12 cellular contexts compared by ENCODE assay signal in the genomic region with DNA sequence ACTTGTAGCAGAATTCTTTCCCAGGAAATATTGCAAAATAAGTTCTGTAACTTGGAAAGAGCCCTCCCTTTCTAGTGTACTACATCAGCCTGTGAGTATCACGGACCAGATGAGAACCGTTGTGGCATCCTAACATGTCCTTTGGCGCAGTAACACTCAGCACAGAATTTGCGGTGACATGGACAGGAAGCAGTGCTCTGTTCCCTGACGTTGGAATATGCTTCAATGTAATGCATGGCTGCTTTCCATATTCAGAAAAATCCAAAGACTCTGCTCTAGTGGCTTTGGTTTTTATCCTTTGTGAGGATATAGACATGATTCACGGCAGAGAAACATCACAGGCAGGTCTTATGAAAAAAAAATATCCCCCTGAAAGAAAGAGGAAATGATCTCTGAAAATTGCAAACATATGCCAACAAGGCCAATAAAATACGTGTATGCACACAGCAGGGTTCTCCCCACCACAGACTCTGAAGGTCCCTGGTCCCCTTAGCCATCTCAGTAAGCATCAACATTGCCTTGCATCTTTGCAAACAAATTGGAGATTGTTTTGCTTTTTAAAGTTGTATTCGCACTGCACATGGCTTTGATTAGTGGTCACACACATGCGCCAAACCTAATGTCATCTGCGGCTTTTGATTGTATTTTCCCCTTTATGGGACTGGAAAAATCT.
A peak's percentile ranks its signal among the peaks of the same experiment; 100 is the strongest.
DNase-seq lines count a peak whose midpoint lies in the region; ATAC-seq and TF ChIP-seq lines count a peak whose summit lies in the region.
"Had no signal": no experiment of that assay in that cellular context is flagged by ENCODE, and none has a peak within 500 bp of the region (broad histone marks: within the 10 kb centered on the region; RNA-seq: fewer than 3 reads in every experiment).

No MANE protein-coding gene starts in this region.

- H4K20me1 ChIP-seq in GM23248 (ENCODE audit: insufficient read depth) = no peaks in the 10 kb centered on the region

- H3K36me3 ChIP-seq in GM23248 (ENCODE audit: low read depth) (no peaks in the 10 kb centered on the region), heart right ventricle (no peaks in the 10 kb centered on the region), SJCRH30 (no peaks in the 10 kb centered on the region)

- H3K27ac ChIP-seq in GM23248 (peak overlapping the region; percentile 96), heart right ventricle (peak overlapping the region; percentile 43 to 88 (median 75)), SJCRH30 (no peak overlapping the region)

- WGBS in GM23248 (ENCODE audit: low coverage in 1 of 2, low lambda C conversion rate in 2 of 2, missing lambda C conversion rate in 2 of 2), 2 experiments = 1% methylated on average over 10 of the region's 10 CpGs
- WGBS in heart right ventricle, 2 donors = 56 to 63% methylated on average over 10 of the region's 10 CpGs

- DNase-seq in GM23248 = peak; percentile 94
- DNase-seq in amniotic stem cell (lab: John Stamatoyannopoulos, UW) = peak; percentile 76
- DNase-seq in heart right ventricle = no peak
- DNase-seq in smooth muscle cell of the brain vasculature (ENCODE audit: low read depth, low spot score) = peak; percentile 88
- DNase-seq in naive thymus-derived CD8-positive, alpha-beta T cell = no peak
- DNase-seq in NCI-H1417 (lab: John Stamatoyannopoulos, UW) = no peak
- no peak for DNase-seq in SJCRH30
- DNase-seq: activated CD4-positive, CD25-positive, alpha-beta regulatory T cell treated with anti-CD3 and anti-CD28 coated beads, Interleukin-2, amount 50 U/mL, for 72 hours; NCI-H2171; RPMI8226 had no signal

- peak overlapping the region; percentile 85 for H3K9ac ChIP-seq in GM23248

- no peaks in the 10 kb centered on the region for H3K9me3 Mint-ChIP-seq in naive thymus-derived CD8-positive, alpha-beta T cell
- H3K9me3 Mint-ChIP-seq: stimulated activated memory B cell treated with anti-CD40 and anti-IgM and Interleukin-4, amounts not matched to agents 10 μg/mL and 1 μg/mL and 100 μg/mL, for 72 hours had no signal

- H2AFZ ChIP-seq in GM23248 = no peak overlapping the region

- H3K36me3 Mint-ChIP-seq in naive thymus-derived CD8-positive, alpha-beta T cell = no peaks in the 10 kb centered on the region
- H3K36me3 Mint-ChIP-seq: stimulated activated memory B cell treated with anti-CD40 and anti-IgM and Interleukin-4, amounts not matched to agents 10 μg/mL and 1 μg/mL and 100 μg/mL, for 72 hours had no signal

- peak overlapping the region; percentile 41 for H3K4me3 ChIP-seq in GM23248
- no peak overlapping the region for H3K4me3 ChIP-seq in heart right ventricle
- H3K4me3 ChIP-seq in SJCRH30 = no peak overlapping the region

- H3K9me2 ChIP-seq in GM23248 (ENCODE audit: insufficient read depth) = no peaks in the 10 kb centered on the region

- H3K9me3 ChIP-seq in GM23248 (ENCODE audit: low read depth) (no peaks in the 10 kb centered on the region), heart right ventricle (no peaks in the 10 kb centered on the region), SJCRH30 (replicated peaks) (no peaks in the 10 kb centered on the region; the same call in 1 of the 2 replicates)

- H3F3A ChIP-seq in GM23248 (ENCODE audit: insufficient read depth) = peaks cover 73% of the 10 kb centered on the region

- H3K4me3 Mint-ChIP-seq in naive thymus-derived CD8-positive, alpha-beta T cell = no peak overlapping the region
- H3K4me3 Mint-ChIP-seq: stimulated activated memory B cell treated with anti-CD40 and anti-IgM and Interleukin-4, amounts not matched to agents 10 μg/mL and 1 μg/mL and 100 μg/mL, for 72 hours had no signal

- ATAC-seq in heart right ventricle = peak in 7 of 8 donors; percentile 38 to 69 (median 51)
- no peak for ATAC-seq in naive thymus-derived CD8-positive, alpha-beta T cell
- no peak for ATAC-seq in HG03432 (IDR thresholded peaks at IDR 0.05; ENCODE audit: unreplicated experiment)
- ATAC-seq: stimulated activated memory B cell treated with anti-CD40 and anti-IgM and Interleukin-4, amounts not matched to agents 10 μg/mL and 1 μg/mL and 100 μg/mL, for 72 hours had no signal

- H3K4me1 ChIP-seq in GM23248 (ENCODE audit: insufficient read depth) = peaks cover 39% of the 10 kb centered on the region
- peaks cover 9 to 65% (median 49%) of the 10 kb centered on the region in 9 donors for H3K4me1 ChIP-seq in heart right ventricle
- no peaks in the 10 kb centered on the region for H3K4me1 ChIP-seq in SJCRH30

- no peaks in the 10 kb centered on the region for H3K79me2 ChIP-seq in GM23248 (ENCODE audit: insufficient read depth)

- no peaks in the 10 kb centered on the region for H3K4me1 Mint-ChIP-seq in naive thymus-derived CD8-positive, alpha-beta T cell
- H3K4me1 Mint-ChIP-seq: stimulated activated memory B cell treated with anti-CD40 and anti-IgM and Interleukin-4, amounts not matched to agents 10 μg/mL and 1 μg/mL and 100 μg/mL, for 72 hours had no signal

- no peaks in the 10 kb centered on the region for H3K27me3 ChIP-seq in GM23248 (replicated peaks; ENCODE audit: insufficient read depth)
- H3K27me3 ChIP-seq in heart right ventricle = no peaks in the 10 kb centered on the region
- H3K27me3 ChIP-seq in SJCRH30 = peaks cover 7% of the 10 kb centered on the region; the same call in 1 of the 2 replicates

- intact Hi-C loops in heart right ventricle (cut with DNase I) = loop anchor here in 1 of 10 donors (10.0 kb wide), 1 partner anchor 106 kb away; no protein-coding TSS in a partner anchor

- in situ Hi-C loops in GM23248 (cut with MboI) = no loop called here

- peaks cover 0 to 42% (median 22%) of the 10 kb centered on the region in 5 donors for H3K27me3 Mint-ChIP-seq in naive thymus-derived CD8-positive, alpha-beta T cell

- no peak overlapping the region for H3K27ac Mint-ChIP-seq in naive thymus-derived CD8-positive, alpha-beta T cell
- H3K27ac Mint-ChIP-seq: stimulated activated memory B cell treated with anti-CD40 and anti-IgM and Interleukin-4, amounts not matched to agents 10 μg/mL and 1 μg/mL and 100 μg/mL, for 72 hours had no signal

- POLR2A ChIA-PET in naive thymus-derived CD8-positive, alpha-beta T cell (lab: Charles Lee) = no interaction called here

- H3K4me2 ChIP-seq in GM23248 (ENCODE audit: unreplicated experiment) = peak overlapping the region; percentile 73

- no peak for TF ChIP-seq CTCF in heart right ventricle (IDR thresholded peaks at IDR 0.05)

Comparison
In these comparisons a context has a peak if more than half of its experiments do, and no peak if none do; other contexts are left out.
1. DNase-seq: peak in GM23248 (single experiment), amniotic stem cell (single experiment) and smooth muscle cell of the brain vasculature (single experiment); none in heart right ventricle (0 of 2), naive thymus-derived CD8-positive, alpha-beta T cell (0 of 10), NCI-H1417 (0 of 3) and SJCRH30 (0 of 2).
2. ATAC-seq: peak in heart right ventricle (7 of 8); none in naive thymus-derived CD8-positive, alpha-beta T cell (0 of 2) and HG03432 (single experiment).